In the genomic region with DNA sequence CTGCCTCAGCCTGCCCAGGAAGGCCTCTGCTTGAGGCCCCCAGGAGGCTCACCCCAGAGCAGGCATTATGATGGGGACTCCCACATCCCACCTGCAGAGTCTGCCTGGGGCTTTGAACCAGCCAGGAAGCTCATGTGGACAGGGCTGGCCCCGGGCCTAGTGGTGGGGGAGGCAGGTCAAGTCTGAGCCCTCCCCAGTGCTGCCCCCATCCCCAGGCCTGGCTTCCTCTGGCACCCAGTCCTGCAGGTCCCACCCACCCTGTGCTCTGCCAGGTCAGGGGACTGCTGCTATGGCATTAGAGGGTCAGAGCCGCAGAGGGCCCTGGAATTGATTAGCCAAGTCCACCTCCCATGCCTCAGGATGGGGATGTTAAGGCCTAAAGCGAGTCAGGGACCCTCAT, we compare ENCODE assay signal across 22 cellular contexts.
"Had no signal": no experiment of that assay in that cellular context is flagged by ENCODE, and none has a peak within 500 bp of the region (broad histone marks: within the 10 kb centered on the region; RNA-seq: fewer than 3 reads in every experiment).

No MANE protein-coding gene starts in this region.

- H3K4me1 ChIP-seq: esophagus squamous epithelium, lower lobe of right lung, psoas muscle, spleen, testis, tibial artery, uterus had no signal

- H3K36me3 ChIP-seq: esophagus squamous epithelium, lower lobe of right lung, spleen, tibial artery, uterus had no signal

- DNase-seq: dermis blood vessel endothelial cell; effector memory CD4-positive, alpha-beta T cell; esophagus squamous epithelium; hypothalamus; immature natural killer cell; islet precursor cell; kidney glomerular epithelial cell; left colon; left ventricle myocardium superior; lower lobe of right lung; naive thymus-derived CD8-positive, alpha-beta T cell; posterior cingulate gyrus; psoas muscle; right cardiac atrium; spleen; stimulated activated naive CD4-positive, alpha-beta T cell; substantia nigra; testis; tibial artery; uterus had no signal

- H3K9me3 ChIP-seq: esophagus squamous epithelium, lower lobe of right lung, psoas muscle, spleen, testis, tibial artery, uterus had no signal

- H3K27ac ChIP-seq: coronary artery, esophagus squamous epithelium, lower lobe of right lung, psoas muscle, skin epidermis, spleen, testis, tibial artery, uterus had no signal

- H3K27me3 ChIP-seq: testis, uterus had no signal

- ATAC-seq: left colon; left ventricle myocardium superior; naive thymus-derived CD8-positive, alpha-beta T cell; psoas muscle had no signal

- H3K4me3 ChIP-seq: coronary artery, esophagus squamous epithelium, lower lobe of right lung, psoas muscle, skin epidermis, spleen, testis, tibial artery, uterus had no signal
